24 cellular contexts compared by ENCODE assay signal in genomic region chr6:26412225-26412624, GRCh38. TPM values are rescaled to one million over a fixed set of nuclear protein-coding genes. Genes with fewer than 3 reads are reported as not detected.
A peak's percentile ranks its signal among the peaks of the same experiment; 100 is the strongest.
DNase-seq lines count a peak whose midpoint lies in the region; ATAC-seq and TF ChIP-seq lines count a peak whose summit lies in the region.
"Had no signal": no experiment of that assay in that cellular context is flagged by ENCODE, and none has a peak within 500 bp of the region (broad histone marks: within the 10 kb centered on the region; RNA-seq: fewer than 3 reads in every experiment).

No MANE protein-coding gene starts in this region.

- no peaks in the 10 kb centered on the region for H3K27me3 Mint-ChIP-seq in activated naive CD4-positive, alpha-beta T cell treated with anti-CD3 and anti-CD28 coated beads, Interleukin-2, amount 50 U/mL, for 24 hours
- H3K27me3 Mint-ChIP-seq in HFFc6 (ENCODE audit: insufficient read depth), result no peaks in the 10 kb centered on the region
- H3K27me3 Mint-ChIP-seq in endodermal cell (ENCODE audit: insufficient read depth), result peaks cover 7% of the 10 kb centered on the region
- no peaks in the 10 kb centered on the region for H3K27me3 Mint-ChIP-seq in stimulated activated memory B cell treated with anti-CD40 and anti-IgM and Interleukin-4, amounts not matched to agents 10 μg/mL and 1 μg/mL and 100 μg/mL, for 72 hours
- H3K27me3 Mint-ChIP-seq in type B pancreatic cell, result no peaks in the 10 kb centered on the region

- H3K27me3 ChIP-seq in endodermal cell (ENCODE audit: control insufficient read depth, insufficient read depth, low read length, poor library complexity, severe bottlenecking), result no peaks in the 10 kb centered on the region
- H3K27me3 ChIP-seq: body of pancreas, colonic mucosa, heart right ventricle had no signal

- no peak for DNase-seq in activated naive CD4-positive, alpha-beta T cell treated with Interleukin-2 at 50 U/mL for 16 hours
- DNase-seq in HFFc6, result peak; percentile 37
- DNase-seq in endodermal cell, result peak; percentile 73
- DNase-seq in activated gamma-delta T cell treated with Interleukin-2 at 50 U/mL for 16 hours, result no peak
- no peak for DNase-seq in type B pancreatic cell (ENCODE audit: extremely low spot score, unreplicated experiment)
- no peak for DNase-seq in NCI-H1436 (lab: John Stamatoyannopoulos, UW)
- DNase-seq: ACHN; activated CD4-positive, alpha-beta T cell treated with anti-CD3 and anti-CD28 coated beads, Interleukin-2, amount 50 U/mL, for 1 hour; activated CD8-positive, alpha-beta memory T cell treated with anti-CD3 and anti-CD28 coated beads, Interleukin-2, amount 50 U/mL, for 48 hours; activated naive CD4-positive, alpha-beta T cell; body of pancreas; colonic mucosa; DMS53; heart right ventricle; NCI-H1092; NCI-H510A; Right ventricle myocardium superior; stimulated activated CD4-positive, alpha-beta T cell treated with anti-CD3 and anti-CD28 coated beads, Interleukin-4, amount 100 ng/mL, for 1 hour; T-helper 1 cell had no signal

- no peak overlapping the region for H3K27ac ChIP-seq in endodermal cell (ENCODE audit: low read depth, low read length)
- H3K27ac ChIP-seq: body of pancreas, colonic mucosa, heart right ventricle, KMS-11, skin epidermis had no signal

- H3K9me3 ChIP-seq in endodermal cell (ENCODE audit: control insufficient read depth, low read length), result peaks cover 1% of the 10 kb centered on the region
- H3K9me3 ChIP-seq: body of pancreas, colonic mucosa had no signal

- H3K36me3 Mint-ChIP-seq in activated naive CD4-positive, alpha-beta T cell treated with anti-CD3 and anti-CD28 coated beads, Interleukin-2, amount 50 U/mL, for 24 hours, result peaks cover 21% of the 10 kb centered on the region
- H3K36me3 Mint-ChIP-seq in HFFc6 (ENCODE audit: low read depth) (peaks cover 7% of the 10 kb centered on the region; the same call in 1 of the 2 replicates), endodermal cell (ENCODE audit: low read depth) (no peaks in the 10 kb centered on the region), type B pancreatic cell (peaks cover 26% of the 10 kb centered on the region)
- peaks cover 80% of the 10 kb centered on the region for H3K36me3 Mint-ChIP-seq in stimulated activated memory B cell treated with anti-CD40 and anti-IgM and Interleukin-4, amounts not matched to agents 10 μg/mL and 1 μg/mL and 100 μg/mL, for 72 hours

- 74 to 100% methylated on average over 1 to 3 of the region's 3 CpGs for WGBS in endodermal cell (ENCODE audit: insufficient coverage in 1 of 2, insufficient read length in 1 of 2), 2 experiments

- H3K9me3 Mint-ChIP-seq in activated naive CD4-positive, alpha-beta T cell treated with anti-CD3 and anti-CD28 coated beads, Interleukin-2, amount 50 U/mL, for 24 hours, result no peaks in the 10 kb centered on the region
- H3K9me3 Mint-ChIP-seq in HFFc6 (peaks cover 2% of the 10 kb centered on the region), endodermal cell (peaks cover 3% of the 10 kb centered on the region), type B pancreatic cell (no peaks in the 10 kb centered on the region)
- peaks cover 6% of the 10 kb centered on the region for H3K9me3 Mint-ChIP-seq in stimulated activated memory B cell treated with anti-CD40 and anti-IgM and Interleukin-4, amounts not matched to agents 10 μg/mL and 1 μg/mL and 100 μg/mL, for 72 hours

- no peak overlapping the region for H3K4me3 Mint-ChIP-seq in activated naive CD4-positive, alpha-beta T cell treated with anti-CD3 and anti-CD28 coated beads, Interleukin-2, amount 50 U/mL, for 24 hours
- H3K4me3 Mint-ChIP-seq in HFFc6 (no peak overlapping the region), endodermal cell (no peak overlapping the region), type B pancreatic cell (no peak overlapping the region)
- H3K4me3 Mint-ChIP-seq in stimulated activated memory B cell treated with anti-CD40 and anti-IgM and Interleukin-4, amounts not matched to agents 10 μg/mL and 1 μg/mL and 100 μg/mL, for 72 hours, result no peak overlapping the region
- H3K4me3 Mint-ChIP-seq: nephron had no signal

- H3K9ac ChIP-seq in endodermal cell (ENCODE audit: extremely low read depth, low read length, poor library complexity, severe bottlenecking), result no peak overlapping the region
- H3K9ac ChIP-seq: KMS-11 had no signal

- TF ChIP-seq CTCF in HFFc6 (IDR thresholded peaks at IDR 0.05), result no peak
- no peak for TF ChIP-seq CTCF in endodermal cell (conservative IDR thresholded peaks at IDR 0.05)
- no peak for TF ChIP-seq CTCF in type B pancreatic cell (conservative IDR thresholded peaks at IDR 0.05)

- no peak for ATAC-seq in stimulated activated memory B cell treated with anti-CD40 and anti-IgM and Interleukin-4, amounts not matched to agents 10 μg/mL and 1 μg/mL and 100 μg/mL, for 72 hours
- ATAC-seq: body of pancreas had no signal

- H3K27ac Mint-ChIP-seq in activated naive CD4-positive, alpha-beta T cell treated with anti-CD3 and anti-CD28 coated beads, Interleukin-2, amount 50 U/mL, for 24 hours, result peak overlapping the region; percentile 86
- H3K27ac Mint-ChIP-seq in HFFc6 (peak overlapping the region; percentile 76), endodermal cell (peak overlapping the region; percentile 27), type B pancreatic cell (no peak overlapping the region)
- peak overlapping the region; percentile 23 for H3K27ac Mint-ChIP-seq in stimulated activated memory B cell treated with anti-CD40 and anti-IgM and Interleukin-4, amounts not matched to agents 10 μg/mL and 1 μg/mL and 100 μg/mL, for 72 hours

- H3K4me3 ChIP-seq in endodermal cell (ENCODE audit: low read length), result no peak overlapping the region
- H3K4me3 ChIP-seq: body of pancreas, colonic mucosa, heart right ventricle, skin epidermis had no signal

- H3K4me1 ChIP-seq in endodermal cell (ENCODE audit: control insufficient read depth, insufficient read depth, low read length), result no peaks in the 10 kb centered on the region
- H3K4me1 ChIP-seq: body of pancreas, colonic mucosa had no signal

- no peaks in the 10 kb centered on the region for H3K36me3 ChIP-seq in endodermal cell (ENCODE audit: control insufficient read depth, insufficient read depth, low read length)
- H3K36me3 ChIP-seq: colonic mucosa had no signal

- peaks cover 25% of the 10 kb centered on the region for H3K4me1 Mint-ChIP-seq in activated naive CD4-positive, alpha-beta T cell treated with anti-CD3 and anti-CD28 coated beads, Interleukin-2, amount 50 U/mL, for 24 hours
- H3K4me1 Mint-ChIP-seq in HFFc6 (ENCODE audit: low read depth), result peaks cover 43% of the 10 kb centered on the region
- H3K4me1 Mint-ChIP-seq in endodermal cell, result peaks cover 18% of the 10 kb centered on the region
- H3K4me1 Mint-ChIP-seq in stimulated activated memory B cell treated with anti-CD40 and anti-IgM and Interleukin-4, amounts not matched to agents 10 μg/mL and 1 μg/mL and 100 μg/mL, for 72 hours, result peaks cover 27% of the 10 kb centered on the region
- no peaks in the 10 kb centered on the region for H3K4me1 Mint-ChIP-seq in type B pancreatic cell (ENCODE audit: unreplicated experiment)
- H3K4me1 Mint-ChIP-seq: nephron had no signal

RNA-seq across cellular contexts. Expression of gene BTN3A1, which starts 10.2 kb away (rescaled TPM):
- total RNA-seq in HFFc6 (2021; fragmentation: NEBNext Ultra II Directional; extraction: Animal tissue kit (Norgen Biotek cat#: 25700)), result 10 to 100 TPM; 10.3 to 16.2 (median 13.8) TPM
- total RNA-seq in endodermal cell, result 1 to 10 TPM; 1.9 to 2.0 TPM
- 10.2 TPM for polyA plus RNA-seq in endodermal cell (2013, experiment 1 of 2)
- 8.4 TPM for polyA plus RNA-seq in endodermal cell (2013, experiment 2 of 2)
- total RNA-seq in type B pancreatic cell (ENCODE audit: low replicate concordance), result 19.6 and 19.9 TPM in 2 replicates

RNA-seq across cellular contexts. Expression of gene BTN3A3, which starts 28.1 kb away (rescaled TPM):
- total RNA-seq in HFFc6 (2021; fragmentation: NEBNext Ultra II Directional; extraction: Animal tissue kit (Norgen Biotek cat#: 25700)), result 1 to 10 TPM; 4.6 to 9.9 (median 8.4) TPM
- total RNA-seq in endodermal cell, result 1 to 10 TPM; 1.3 to 3.9 TPM
- polyA plus RNA-seq in endodermal cell (2013, experiment 1 of 2), result 2.9 TPM
- 3.4 TPM for polyA plus RNA-seq in endodermal cell (2013, experiment 2 of 2)
- 3.8 and 8.7 TPM in 2 replicates for total RNA-seq in type B pancreatic cell (ENCODE audit: low replicate concordance)

RNA-seq across cellular contexts. Expression of gene BTN2A2, which starts 29.3 kb away (rescaled TPM):
- total RNA-seq in HFFc6 (2021; fragmentation: NEBNext Ultra II Directional; extraction: Animal tissue kit (Norgen Biotek cat#: 25700)), result 10 to 100 TPM in 4 of 6 experiments, 1 to 10 TPM in 2; 9.1 to 11.9 (median 10.5) TPM
- total RNA-seq in endodermal cell, result 10 to 100 TPM; 11.3 to 23.5 TPM
- polyA plus RNA-seq in endodermal cell (2013, experiment 1 of 2), result 14.1 TPM
- polyA plus RNA-seq in endodermal cell (2013, experiment 2 of 2), result 16.1 TPM
- 8.7 and 21.6 TPM in 2 replicates for total RNA-seq in type B pancreatic cell (ENCODE audit: low replicate concordance)

RNA-seq across cellular contexts. Expression of gene BTN2A1, which starts 45.5 kb away (rescaled TPM):
- total RNA-seq in HFFc6 (2021; fragmentation: NEBNext Ultra II Directional; extraction: Animal tissue kit (Norgen Biotek cat#: 25700)), result 10 to 100 TPM; 29.2 to 35.4 (median 33.0) TPM
- 10 to 100 TPM; 15.0 to 18.7 TPM for total RNA-seq in endodermal cell
- 17.1 TPM for polyA plus RNA-seq in endodermal cell (2013, experiment 1 of 2)
- polyA plus RNA-seq in endodermal cell (2013, experiment 2 of 2), result 16.3 TPM
- total RNA-seq in type B pancreatic cell (ENCODE audit: low replicate concordance), result 18.6 and 23.8 TPM in 2 replicates

RNA-seq across cellular contexts. Expression of gene BTN3A2, which starts 47.2 kb away (rescaled TPM):
- 10 to 100 TPM; 16.4 to 27.5 (median 24.9) TPM for total RNA-seq in HFFc6 (2021; fragmentation: NEBNext Ultra II Directional; extraction: Animal tissue kit (Norgen Biotek cat#: 25700))
- total RNA-seq in endodermal cell (1 to 10 TPM; 2.1 to 3.6 TPM), type B pancreatic cell (ENCODE audit: low replicate concordance) (13.1 and 16.4 TPM in 2 replicates)
- 4.9 TPM for polyA plus RNA-seq in endodermal cell (2013, experiment 1 of 2)
- polyA plus RNA-seq in endodermal cell (2013, experiment 2 of 2), result 2.8 TPM

Comparison
In these comparisons a context has a peak if more than half of its experiments do, and no peak if none do; other contexts are left out.
1. DNase-seq: peak in HFFc6 (single experiment) and endodermal cell (single experiment); none in activated naive CD4-positive, alpha-beta T cell treated with Interleukin-2 at 50 U/mL for 16 hours (single experiment), activated gamma-delta T cell treated with Interleukin-2 at 50 U/mL for 16 hours (single experiment), type B pancreatic cell (single experiment) and NCI-H1436 (single experiment).